In the genomic region with DNA sequence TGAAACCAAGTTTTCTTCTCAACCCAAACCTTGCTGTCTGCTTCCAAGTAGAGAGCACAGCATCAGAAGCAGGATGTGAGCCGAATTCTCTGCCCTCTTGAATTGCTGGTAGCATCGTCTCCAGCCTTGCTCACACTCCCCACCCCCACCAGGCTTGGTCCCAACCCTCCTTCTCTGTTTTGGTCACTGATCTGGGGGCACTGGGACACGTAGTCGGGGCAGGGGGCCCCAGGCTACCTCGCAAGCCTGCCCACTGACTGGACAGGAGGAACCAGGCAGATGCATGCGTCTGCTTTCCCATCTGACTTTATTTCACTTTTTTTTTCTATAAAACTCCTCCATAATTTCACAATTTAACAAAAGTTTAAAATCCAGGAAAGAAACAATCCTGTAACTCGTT, we compare ENCODE assay signal across 15 cellular contexts.
"Had no signal": no experiment of that assay in that cellular context is flagged by ENCODE, and none has a peak within 500 bp of the region (broad histone marks: within the 10 kb centered on the region; RNA-seq: fewer than 3 reads in every experiment).

No MANE protein-coding gene starts in this region.

- H3K9me3 Mint-ChIP-seq: activated naive CD4-positive, alpha-beta T cell treated with anti-CD3 and anti-CD28 coated beads for 36 hours; activated naive CD8-positive, alpha-beta T cell treated with anti-CD3 and anti-CD28 coated beads, Interleukin-2, amount 50 U/mL, for 24 hours; natural killer cell had no signal

- ATAC-seq: activated naive CD8-positive, alpha-beta T cell treated with anti-CD3 and anti-CD28 coated beads, Interleukin-2, amount 50 U/mL, for 24 hours; left ventricle myocardium superior; natural killer cell; psoas muscle; sciatic nerve had no signal

- H3K27me3 ChIP-seq: hepatocyte, tibial artery, vagina had no signal

- H3K27me3 Mint-ChIP-seq: activated naive CD8-positive, alpha-beta T cell treated with anti-CD3 and anti-CD28 coated beads, Interleukin-2, amount 50 U/mL, for 24 hours had no signal

- H3K4me1 ChIP-seq: psoas muscle, tibial artery, vagina had no signal

- H3K4me3 ChIP-seq: hepatocyte, psoas muscle, tibial artery, vagina had no signal

- H3K9me3 ChIP-seq: psoas muscle, tibial artery, vagina had no signal

- H2AFZ ChIP-seq: hepatocyte had no signal

- H3K4me2 ChIP-seq: hepatocyte had no signal

- DNase-seq: activated CD4-positive, alpha-beta T cell treated with anti-CD3 and anti-CD28 coated beads, Interleukin-2, amount 50 U/mL, for 1 hour; activated CD4-positive, CD25-positive, alpha-beta regulatory T cell; activated CD8-positive, alpha-beta memory T cell treated with anti-CD3 and anti-CD28 coated beads for 24 hours; activated naive CD4-positive, alpha-beta T cell treated with anti-CD3 and anti-CD28 coated beads for 36 hours; activated naive CD8-positive, alpha-beta T cell treated with anti-CD3 and anti-CD28 coated beads, Interleukin-2, amount 50 U/mL, for 24 hours; cerebellar nuclear complex; left ventricle myocardium superior; mesendoderm; natural killer cell; stimulated activated CD4-positive, alpha-beta T cell treated with anti-CD3 and anti-CD28 coated beads, Interleukin-1b, Interleukin-23, amount 100 ng/mL, for 48 hours; tibial artery had no signal

- H3K4me1 Mint-ChIP-seq: activated naive CD8-positive, alpha-beta T cell treated with anti-CD3 and anti-CD28 coated beads, Interleukin-2, amount 50 U/mL, for 24 hours; natural killer cell had no signal

- H3K27ac ChIP-seq: hepatocyte, psoas muscle, tibial artery, vagina had no signal

- H3K27ac Mint-ChIP-seq: activated naive CD4-positive, alpha-beta T cell treated with anti-CD3 and anti-CD28 coated beads for 36 hours; activated naive CD8-positive, alpha-beta T cell treated with anti-CD3 and anti-CD28 coated beads, Interleukin-2, amount 50 U/mL, for 24 hours had no signal

- H3K4me3 Mint-ChIP-seq: activated naive CD4-positive, alpha-beta T cell treated with anti-CD3 and anti-CD28 coated beads for 36 hours; activated naive CD8-positive, alpha-beta T cell treated with anti-CD3 and anti-CD28 coated beads, Interleukin-2, amount 50 U/mL, for 24 hours; natural killer cell had no signal

- H3K36me3 Mint-ChIP-seq: natural killer cell had no signal
